8 cellular contexts compared by ENCODE assay signal in genomic region chr5:177447611-177448243, GRCh38. TPM values are rescaled to one million over a fixed set of nuclear protein-coding genes. Genes with fewer than 3 reads are reported as not detected.
DNase-seq lines count a peak whose midpoint lies in the region; ATAC-seq and TF ChIP-seq lines count a peak whose summit lies in the region.

No MANE protein-coding gene starts in this region.

- peak overlapping the region; percentile 65; the same call in 1 of the 2 replicates for H3K9ac ChIP-seq in iPS-20b (ENCODE audit: low read depth, low read length)
- no peak overlapping the region for H3K9ac ChIP-seq in smooth muscle cell (ENCODE audit: low read depth)

- TF ChIP-seq CTCF in smooth muscle cell (IDR thresholded peaks at IDR 0.05; ENCODE audit: borderline replicate concordance, insufficient read depth, poor library complexity, severe bottlenecking) (no peak), A673 (conservative IDR thresholded peaks at IDR 0.05; ENCODE audit: low read depth, low read length) (no peak)

- H3K4me3 ChIP-seq in iPS-20b (ENCODE audit: low read length) (peak overlapping the region; percentile 63), smooth muscle cell (peak overlapping the region; percentile 85), A673 (ENCODE audit: low read depth, low read length, poor library complexity, severe bottlenecking) (no peak overlapping the region)

- intact Hi-C loops in A673 (cut with micrococcal nuclease; ENCODE audit: unreplicated experiment): loop anchor here (2.0 kb wide), 1 partner anchor 333 kb away; no protein-coding TSS in a partner anchor

- H2AFZ ChIP-seq in smooth muscle cell (ENCODE audit: low read depth): no peak overlapping the region

- H3K4me1 ChIP-seq in iPS-20b (ENCODE audit: insufficient read depth, low read length) (peaks cover 6% of the 10 kb centered on the region; the same call in 1 of the 2 replicates), smooth muscle cell (ENCODE audit: low read depth) (peaks cover 13% of the 10 kb centered on the region), A673 (ENCODE audit: insufficient read depth, low read length, poor library complexity, severe bottlenecking) (peaks cover 4% of the 10 kb centered on the region)

- H3K27me3 ChIP-seq in iPS-20b (ENCODE audit: insufficient read depth, low read length) (peaks cover 45% of the 10 kb centered on the region), smooth muscle cell (ENCODE audit: low read depth) (no peaks in the 10 kb centered on the region), A673 (replicated peaks; ENCODE audit: insufficient read depth, low read depth, low read length, poor library complexity) (no peaks in the 10 kb centered on the region)

- no peaks in the 10 kb centered on the region for H3K79me2 ChIP-seq in smooth muscle cell (ENCODE audit: low read depth)

- H3K4me2 ChIP-seq in smooth muscle cell: peak overlapping the region; percentile 97

- CTCF ChIA-PET in A673 (lab: Charles Lee): interaction anchor here (0.7 kb wide), 1 partner anchor 65 kb away, joined by 3 read pairs; no protein-coding TSS in a partner anchor

- POLR2A ChIA-PET in A673 (lab: Charles Lee; ENCODE audit: low non-redundant PET): no interaction called here

- H3K9me3 ChIP-seq in iPS-20b (ENCODE audit: insufficient read depth, low read depth, low read length) (no peaks in the 10 kb centered on the region), smooth muscle cell (replicated peaks; ENCODE audit: low read depth) (no peaks in the 10 kb centered on the region), A673 (ENCODE audit: low read depth, low read length, poor library complexity, severe bottlenecking) (no peaks in the 10 kb centered on the region)

- no TSS peak for BruUV-seq in A673 (replicated peaks; lab: Mats Ljungman, UMichigan)

- H3K36me3 ChIP-seq in iPS-20b (ENCODE audit: insufficient read depth, low read depth, low read length) (no peaks in the 10 kb centered on the region), smooth muscle cell (ENCODE audit: low read depth) (no peaks in the 10 kb centered on the region), A673 (ENCODE audit: insufficient read depth, low read length, poor library complexity, severe bottlenecking) (no peaks in the 10 kb centered on the region)

- H3K27ac ChIP-seq in iPS-20b (ENCODE audit: low read length) (no peak overlapping the region), smooth muscle cell (ENCODE audit: low read depth) (peak overlapping the region; percentile 38), A673 (ENCODE audit: low read depth, low read length, poor library complexity, severe bottlenecking) (no peak overlapping the region)

- no peak for ATAC-seq in GM18858 (IDR thresholded peaks at IDR 0.05; ENCODE audit: unreplicated experiment)

- H3F3A ChIP-seq in smooth muscle cell (ENCODE audit: low read depth): peaks cover 9% of the 10 kb centered on the region

- 14% methylated on average over 23 of the region's 23 CpGs for WGBS in smooth muscle cell (ENCODE audit: low lambda C conversion rate)

- H4K20me1 ChIP-seq in smooth muscle cell (ENCODE audit: low read depth): peaks cover 15% of the 10 kb centered on the region

- DNase-seq in activated CD8-positive, alpha-beta memory T cell treated with anti-CD3 and anti-CD28 coated beads for 24 hours: peak; percentile 78
- no peak for DNase-seq in activated CD8-positive, alpha-beta memory T cell treated with anti-CD3 and anti-CD28 coated beads, Interleukin-2, amount 50 U/mL, for 4 hours
- DNase-seq in NCI-H2196 treated with DMSO at 0.1 percent for 48 hours (lab: John Stamatoyannopoulos, UW; ENCODE audit: unreplicated experiment) (peak; percentile 79), astrocyte of the hippocampus (ENCODE audit: low read depth, low spot score) (peak; percentile 94), smooth muscle cell (lab: John Stamatoyannopoulos, UW; ENCODE audit: unreplicated experiment) (peak; percentile 26), A673 (ENCODE audit: low spot score) (no peak)

RNA-seq across cellular contexts. Expression of gene PRR7, which starts 1.1 kb away (rescaled TPM):
- total RNA-seq in smooth muscle cell (6.5 and 6.7 TPM in 2 replicates), A673 (2021) (3.0 and 5.3 TPM in 2 replicates)
- 31.9 and 33.6 TPM in 2 replicates for polyA plus RNA-seq in smooth muscle cell

RNA-seq across cellular contexts. Expression of gene GRK6, which starts 21.3 kb away (rescaled TPM):
- total RNA-seq in smooth muscle cell (13.3 and 20.8 TPM in 2 replicates), A673 (2021) (32.1 and 38.1 TPM in 2 replicates)
- 28.5 and 33.8 TPM in 2 replicates for polyA plus RNA-seq in smooth muscle cell

RNA-seq across cellular contexts. Expression of gene DBN1, which starts 25.7 kb away (rescaled TPM):
- total RNA-seq in smooth muscle cell (116 and 121 TPM in 2 replicates), A673 (2021) (271 and 286 TPM in 2 replicates)
- 194 and 202 TPM in 2 replicates for polyA plus RNA-seq in smooth muscle cell

RNA-seq across cellular contexts. Expression of gene F12, which starts 38.4 kb away (rescaled TPM):
- total RNA-seq in smooth muscle cell (1.8 and 3.6 TPM in 2 replicates), A673 (2021) (0.81 TPM in 1 of 2 replicates, not detected in the other)
- 10.4 and 15.0 TPM in 2 replicates for polyA plus RNA-seq in smooth muscle cell

RNA-seq across cellular contexts. Expression of gene PFN3, which starts 47.3 kb away (rescaled TPM):
- not detected in 2 replicates for total RNA-seq in smooth muscle cell
- polyA plus RNA-seq in smooth muscle cell: not detected in 2 replicates
- not detected in 2 replicates for total RNA-seq in A673 (2021)

Comparison
In these comparisons a context has a peak if more than half of its experiments do, and no peak if none do; other contexts are left out.
1. DNase-seq: peak in activated CD8-positive, alpha-beta memory T cell treated with anti-CD3 and anti-CD28 coated beads for 24 hours (single experiment), NCI-H2196 treated with DMSO at 0.1 percent for 48 hours (single experiment), astrocyte of the hippocampus (single experiment) and smooth muscle cell (single experiment); none in activated CD8-positive, alpha-beta memory T cell treated with anti-CD3 and anti-CD28 coated beads, Interleukin-2, amount 50 U/mL, for 4 hours (single experiment) and A673 (single experiment).